Comparison of ENCODE assay signal across 28 cellular contexts in genomic region chr15:54605556-54605955, GRCh38.
"Had no signal": no experiment of that assay in that cellular context is flagged by ENCODE, and none has a peak within 500 bp of the region (broad histone marks: within the 10 kb centered on the region; RNA-seq: fewer than 3 reads in every experiment).

No MANE protein-coding gene starts in this region.

- H3K27me3 ChIP-seq: body of pancreas, cardiac muscle cell, dorsolateral prefrontal cortex, neutrophil, right lobe of liver, testis, transverse colon, uterus had no signal

- DNase-seq: activated CD4-positive, alpha-beta T cell treated with anti-CD3 and anti-CD28 coated beads for 4 hours; activated CD4-positive, alpha-beta T cell treated with anti-CD3 and anti-CD28 coated beads, Interleukin-2, amount 50 U/mL, for 4 hours; activated naive CD4-positive, alpha-beta T cell; activated T-cell treated with anti-CD3 and anti-CD28 coated beads for 4 hours; activated T-cell treated with anti-CD3 and anti-CD28 coated beads, Interleukin-2, amount 50 U/mL, for 72 hours; aorta; body of pancreas; cerebellar nuclear complex; dorsolateral prefrontal cortex; effector memory CD4-positive, alpha-beta T cell; foreskin fibroblast; head of caudate nucleus; hippocampal formation; left colon; mammary epithelial cell; naive B cell; right lobe of liver; stimulated activated CD4-positive, alpha-beta T cell treated with anti-CD3 and anti-CD28 coated beads, Interleukin-12 subunit alpha, Interleukin-12 subunit beta, amount 100 ng/mL, for 4 hours; stimulated activated CD4-positive, alpha-beta T cell treated with anti-CD3 and anti-CD28 coated beads, Interleukin-4, amount 100 ng/mL, for 1 hour; stimulated activated naive CD8-positive, alpha-beta T cell treated with anti-CD3 and anti-CD28 coated beads, Interleukin-15, Interleukin-2, amounts not matched to agents 100 U/mL and 50 U/mL, for 24 hours; T-helper 9 cell; testis; transverse colon; uterus had no signal

- H3K27ac ChIP-seq: body of pancreas, cardiac muscle cell, coronary artery, dorsolateral prefrontal cortex, neutrophil, right lobe of liver, testis, transverse colon, uterus, VCaP had no signal

- H3K4me3 ChIP-seq: body of pancreas, cardiac muscle cell, coronary artery, dorsolateral prefrontal cortex, right lobe of liver, testis, transverse colon, uterus had no signal

- H3K36me3 ChIP-seq: cardiac muscle cell, neutrophil, right lobe of liver, transverse colon, uterus had no signal

- H3K4me1 ChIP-seq: body of pancreas, right lobe of liver, testis, transverse colon, uterus had no signal

- H3K9me3 ChIP-seq: body of pancreas, neutrophil, right lobe of liver, testis, transverse colon, uterus had no signal
